9 cellular contexts compared by ENCODE assay signal in the genomic region with DNA sequence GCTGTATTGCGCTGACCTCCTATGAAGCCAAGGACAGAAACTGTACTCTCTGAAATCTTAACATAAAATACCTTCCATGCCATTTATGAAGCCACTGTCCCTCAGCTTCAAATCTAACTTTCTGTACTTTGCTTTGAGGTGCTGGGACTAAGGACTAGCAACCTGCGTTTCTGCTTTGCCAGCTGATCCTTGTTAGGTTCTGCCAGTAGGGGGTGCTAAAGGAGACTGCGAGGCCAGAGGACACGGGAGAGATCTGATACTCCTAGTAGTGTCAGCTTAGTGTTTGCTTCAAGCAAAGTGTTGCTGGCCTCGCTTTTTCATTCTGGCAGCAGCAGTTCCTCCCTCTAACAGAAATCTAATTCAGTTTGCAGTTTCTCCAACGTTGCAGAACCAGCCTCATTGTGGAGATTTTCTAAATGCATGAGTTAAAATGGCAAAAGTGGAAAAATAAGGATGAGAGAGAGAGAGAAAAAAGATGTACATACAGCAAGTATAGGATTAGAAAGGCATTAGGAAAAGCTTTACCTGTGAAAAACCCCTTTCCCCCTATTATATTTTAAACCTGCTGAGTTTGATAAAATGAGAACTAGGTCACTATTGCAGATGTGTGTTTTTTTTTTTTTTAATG.
DNase-seq lines count a peak whose midpoint lies in the region; ATAC-seq, FAIRE-seq and TF ChIP-seq lines count a peak whose summit lies in the region.
"Had no signal": no experiment of that assay in that cellular context is flagged by ENCODE, and none has a peak within 500 bp of the region (broad histone marks: within the 10 kb centered on the region; RNA-seq: fewer than 3 reads in every experiment).

No MANE protein-coding gene starts in this region.

- H3K9me3 ChIP-seq in OCI-LY3 (ENCODE audit: insufficient read depth, low read length) (peaks cover 12% of the 10 kb centered on the region; the same call in 1 of the 2 replicates), small intestine (ENCODE audit: control insufficient read depth, low read depth) (no peaks in the 10 kb centered on the region)
- H3K9me3 ChIP-seq: BLaER1 had no signal

- TF ChIP-seq CTCF in HFFc6 (IDR thresholded peaks at IDR 0.05), result peak; percentile 37; the same call in 1 of the 2 replicates
- peak; percentile 84 for TF ChIP-seq CTCF in OCI-LY3 (IDR thresholded peaks at IDR 0.05; ENCODE audit: low read depth, low read length)
- peak; percentile 17 for TF ChIP-seq CTCF in fibroblast of villous mesenchyme (IDR thresholded peaks at IDR 0.05; ENCODE audit: insufficient read depth, low read depth, low read length)

- H3K4me1 ChIP-seq in OCI-LY3 (ENCODE audit: low read length), result peaks cover 27% of the 10 kb centered on the region
- peaks cover 0 to 3% of the 10 kb centered on the region in 2 donors for H3K4me1 ChIP-seq in small intestine (ENCODE audit: control insufficient read depth in 2 of 2, insufficient read depth in 1 of 2, low read depth in 1 of 2, low read length in 1 of 2)
- H3K4me1 ChIP-seq: BLaER1 had no signal

- peaks cover 23% of the 10 kb centered on the region for H3K27me3 ChIP-seq in OCI-LY3 (ENCODE audit: low read depth, low read length)
- peaks cover 0 to 2% of the 10 kb centered on the region in 2 donors for H3K27me3 ChIP-seq in small intestine (ENCODE audit: control insufficient read depth in 2 of 2, insufficient read depth in 2 of 2, low read length in 2 of 2)
- H3K27me3 ChIP-seq: BLaER1 had no signal

- H3K9ac ChIP-seq in OCI-LY3 (ENCODE audit: low read length), result no peak overlapping the region
- H3K9ac ChIP-seq: BLaER1 had no signal

- peaks cover 4% of the 10 kb centered on the region; the same call in 1 of the 2 replicates for H4K20me1 ChIP-seq in OCI-LY3 (ENCODE audit: insufficient read depth, low read length)
- H4K20me1 ChIP-seq: BLaER1 had no signal

- ATAC-seq in HG03175 (IDR thresholded peaks at IDR 0.05; ENCODE audit: unreplicated experiment) (no peak), GM21360 (IDR thresholded peaks at IDR 0.05; ENCODE audit: unreplicated experiment) (no peak)

- no peak overlapping the region for H3K4me3 Mint-ChIP-seq in HFFc6

- no peak overlapping the region for H3K4me2 ChIP-seq in OCI-LY3 (ENCODE audit: low read length)
- H3K4me2 ChIP-seq: BLaER1 had no signal

- no peaks in the 10 kb centered on the region for H3K4me1 Mint-ChIP-seq in HFFc6 (ENCODE audit: low read depth)

- peak; percentile 67 for DNase-seq in NCI-H345 (lab: John Stamatoyannopoulos, UW)
- no peak for DNase-seq in NCI-H345 treated with DMSO at 0.1 percent for 48 hours (lab: John Stamatoyannopoulos, UW; ENCODE audit: unreplicated experiment)
- DNase-seq in HFFc6, result no peak
- DNase-seq in fibroblast of villous mesenchyme (ENCODE audit: low read depth), result no peak
- DNase-seq in small intestine, result peak; percentile 58

- H2AFZ ChIP-seq in OCI-LY3 (ENCODE audit: low read depth, low read length), result no peak overlapping the region

- FAIRE-seq in small intestine (lab: Jason Lieb, UNC), result no peak

- no peaks in the 10 kb centered on the region for H3K79me2 ChIP-seq in OCI-LY3 (ENCODE audit: low read length)

- no peak overlapping the region for H3K27ac Mint-ChIP-seq in HFFc6

- H3K36me3 ChIP-seq in OCI-LY3 (replicated peaks; ENCODE audit: low read depth, low read length) (no peaks in the 10 kb centered on the region), small intestine (ENCODE audit: control insufficient read depth in 2 of 2, insufficient read depth in 2 of 2, low read length in 2 of 2) (no peaks in the 10 kb centered on the region)
- H3K36me3 ChIP-seq: BLaER1 had no signal

- no peak overlapping the region for H3K4me3 ChIP-seq in OCI-LY3 (ENCODE audit: low read length)
- no peak overlapping the region for H3K4me3 ChIP-seq in fibroblast of villous mesenchyme (ENCODE audit: low read depth, low read length)
- no peak overlapping the region for H3K4me3 ChIP-seq in small intestine (ENCODE audit: low read depth in 1 of 2, low read length in 2 of 2)
- H3K4me3 ChIP-seq: BLaER1 had no signal

- H3K27ac ChIP-seq in OCI-LY3 (ENCODE audit: low read length) (no peak overlapping the region), small intestine (ENCODE audit: low read depth in 1 of 2, low read length in 1 of 2) (no peak overlapping the region)
- H3K27ac ChIP-seq: BLaER1 had no signal

- H3K9me3 Mint-ChIP-seq in HFFc6, result peaks cover 28% of the 10 kb centered on the region

- 16 to 24% (median 19%) methylated on average over 6 of the region's 6 CpGs for WGBS in small intestine, 3 donors

- no peaks in the 10 kb centered on the region for H3K27me3 Mint-ChIP-seq in HFFc6 (ENCODE audit: insufficient read depth)

- no peaks in the 10 kb centered on the region for H3K36me3 Mint-ChIP-seq in HFFc6 (ENCODE audit: low read depth)

Comparison
In these comparisons a context has a peak if more than half of its experiments do, and no peak if none do; other contexts are left out.
1. DNase-seq: peak in NCI-H345 (single experiment) and small intestine (single experiment); none in NCI-H345 treated with DMSO at 0.1 percent for 48 hours (single experiment), HFFc6 (single experiment) and fibroblast of villous mesenchyme (single experiment).
2. CTCF ChIP-seq: peak in every context shown above with its lines; median percentile 84 in OCI-LY3; 37 in HFFc6; 17 in fibroblast of villous mesenchyme.